3 cellular contexts compared by ENCODE assay signal in the genomic region with DNA sequence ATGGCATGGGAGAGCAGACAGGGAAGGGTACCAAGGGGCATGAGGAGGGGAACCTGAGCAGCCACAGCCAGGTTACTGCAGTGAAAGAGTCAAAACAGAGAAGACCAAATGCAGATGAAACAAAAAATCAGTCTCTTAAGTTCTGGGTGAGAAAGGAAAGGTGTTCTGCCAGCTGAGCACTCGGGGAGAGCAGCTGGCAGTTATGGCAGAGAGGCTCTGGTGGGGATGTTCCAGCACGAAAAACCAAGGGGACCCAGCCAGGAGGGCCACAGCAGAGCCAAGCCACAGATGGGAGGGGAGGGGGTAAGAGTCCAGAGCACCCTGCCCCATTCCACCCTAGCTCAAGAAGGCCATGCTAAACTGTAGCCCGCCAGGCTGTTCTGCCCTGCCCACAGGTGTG.
A peak's percentile ranks its signal among the peaks of the same experiment; 100 is the strongest.
TF ChIP-seq lines count a peak whose summit lies in the region.

No MANE protein-coding gene starts in this region.

TF ChIP-seq in IMR-90, 13 proteins besides CTCF, POLR2A, EP300 and RAD21:
- TF ChIP-seq MAZ (IDR thresholded peaks at IDR 0.05; ENCODE audit: borderline replicate concordance, low read depth, low read length): no peak
- TF ChIP-seq BHLHE40 (IDR thresholded peaks at IDR 0.05; ENCODE audit: low read depth, low read length): no peak
- no peak for TF ChIP-seq RFX5 (IDR thresholded peaks at IDR 0.05; ENCODE audit: low read depth, low read length)
- TF ChIP-seq CHD1 (IDR thresholded peaks at IDR 0.05; ENCODE audit: low read depth, low read length): no peak
- no peak for TF ChIP-seq NFE2L2 (IDR thresholded peaks at IDR 0.05; ENCODE audit: low read depth, low read length)
- no peak for TF ChIP-seq SMC3 (IDR thresholded peaks at IDR 0.05; ENCODE audit: low read depth, low read length)
- no peak for TF ChIP-seq MAFK (IDR thresholded peaks at IDR 0.05; ENCODE audit: low read depth, low read length)
- TF ChIP-seq, protein P1, sequence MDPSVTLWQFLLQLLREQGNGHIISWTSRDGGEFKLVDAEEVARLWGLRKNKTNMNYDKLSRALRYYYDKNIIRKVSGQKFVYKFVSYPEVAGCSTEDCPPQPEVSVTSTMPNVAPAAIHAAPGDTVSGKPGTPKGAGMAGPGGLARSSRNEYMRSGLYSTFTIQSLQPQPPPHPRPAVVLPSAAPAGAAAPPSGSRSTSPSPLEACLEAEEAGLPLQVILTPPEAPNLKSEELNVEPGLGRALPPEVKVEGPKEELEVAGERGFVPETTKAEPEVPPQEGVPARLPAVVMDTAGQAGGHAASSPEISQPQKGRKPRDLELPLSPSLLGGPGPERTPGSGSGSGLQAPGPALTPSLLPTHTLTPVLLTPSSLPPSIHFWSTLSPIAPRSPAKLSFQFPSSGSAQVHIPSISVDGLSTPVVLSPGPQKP (IDR thresholded peaks at IDR 0.05; ENCODE audit: borderline replicate concordance, low read depth, low read length): no peak
- TF ChIP-seq, protein P2, sequence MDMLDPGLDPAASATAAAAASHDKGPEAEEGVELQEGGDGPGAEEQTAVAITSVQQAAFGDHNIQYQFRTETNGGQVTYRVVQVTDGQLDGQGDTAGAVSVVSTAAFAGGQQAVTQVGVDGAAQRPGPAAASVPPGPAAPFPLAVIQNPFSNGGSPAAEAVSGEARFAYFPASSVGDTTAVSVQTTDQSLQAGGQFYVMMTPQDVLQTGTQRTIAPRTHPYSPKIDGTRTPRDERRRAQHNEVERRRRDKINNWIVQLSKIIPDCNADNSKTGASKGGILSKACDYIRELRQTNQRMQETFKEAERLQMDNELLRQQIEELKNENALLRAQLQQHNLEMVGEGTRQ (IDR thresholded peaks at IDR 0.05; ENCODE audit: low read depth, low read length): no peak
- no peak for TF ChIP-seq RCOR1 (IDR thresholded peaks at IDR 0.05; ENCODE audit: insufficient replicate concordance, low read length)
- TF ChIP-seq MXI1 (IDR thresholded peaks at IDR 0.05; ENCODE audit: borderline replicate concordance, low read depth, low read length): no peak
- TF ChIP-seq FOS (IDR thresholded peaks at IDR 0.05; ENCODE audit: low read depth, low read length): no peak
- TF ChIP-seq CEBPB (IDR thresholded peaks at IDR 0.05; ENCODE audit: low read depth, low read length): no peak

TF ChIP-seq in K562, 482 proteins besides CTCF, POLR2A, EP300 and RAD21:
- TF ChIP-seq, protein P3, sequence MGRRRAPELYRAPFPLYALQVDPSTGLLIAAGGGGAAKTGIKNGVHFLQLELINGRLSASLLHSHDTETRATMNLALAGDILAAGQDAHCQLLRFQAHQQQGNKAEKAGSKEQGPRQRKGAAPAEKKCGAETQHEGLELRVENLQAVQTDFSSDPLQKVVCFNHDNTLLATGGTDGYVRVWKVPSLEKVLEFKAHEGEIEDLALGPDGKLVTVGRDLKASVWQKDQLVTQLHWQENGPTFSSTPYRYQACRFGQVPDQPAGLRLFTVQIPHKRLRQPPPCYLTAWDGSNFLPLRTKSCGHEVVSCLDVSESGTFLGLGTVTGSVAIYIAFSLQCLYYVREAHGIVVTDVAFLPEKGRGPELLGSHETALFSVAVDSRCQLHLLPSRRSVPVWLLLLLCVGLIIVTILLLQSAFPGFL (CRISPR knock-in tag; IDR thresholded peaks at IDR 0.05): no peak
- 0 out of 2 replicates have a peak, but pooled peaks have one; percentile 16 for TF ChIP-seq SUPT5H (IDR thresholded peaks at IDR 0.05)

TF ChIP-seq in GM12891, 5 proteins besides CTCF, POLR2A, EP300 and RAD21:
- no peak for TF ChIP-seq POLR2AphosphoS5 (IDR thresholded peaks at IDR 0.05; ENCODE audit: low read depth, low read length)
- TF ChIP-seq POU2F2 (IDR thresholded peaks at IDR 0.05; ENCODE audit: low read depth, low read length): no peak
- TF ChIP-seq PAX5 (IDR thresholded peaks at IDR 0.05; ENCODE audit: insufficient read depth, low read length, severe bottlenecking): no peak
